In genomic region chr11:66743271-66743968, GRCh38 we compare ENCODE assay signal across 9 cellular contexts. TPM values are rescaled to one million over a fixed set of nuclear protein-coding genes. Genes with fewer than 3 reads are reported as not detected.
DNase-seq lines count a peak whose midpoint lies in the region; ATAC-seq and TF ChIP-seq lines count a peak whose summit lies in the region.
"Had no signal": no experiment of that assay in that cellular context is flagged by ENCODE, and none has a peak within 500 bp of the region (broad histone marks: within the 10 kb centered on the region; RNA-seq: fewer than 3 reads in every experiment).

No MANE protein-coding gene starts in this region.

- peak overlapping the region; percentile 76 for H3K27ac Mint-ChIP-seq in activated naive CD4-positive, alpha-beta T cell treated with anti-CD3 and anti-CD28 coated beads, Interleukin-2, amount 10 ng/mL, durations not matched to agents 7 days and 5 days
- peak overlapping the region in 1 of 2 donors; percentile 91 for H3K27ac Mint-ChIP-seq in activated naive CD4-positive, alpha-beta T cell treated with anti-CD3 and anti-CD28 coated beads, Interleukin-2, amount 50 U/mL, for 72 hours
- H3K27ac Mint-ChIP-seq in activated T-helper 17 cell treated with anti-CD3 and anti-CD28 coated beads, Interleukin-2, amount 50 U/mL, for 72 hours, result peak overlapping the region; percentile 66

- H3K27ac ChIP-seq in left lung (peak overlapping the region; percentile 18 to 44), thymus (ENCODE audit: low read depth) (peak overlapping the region; percentile 52)

- CTCF ChIA-PET in activated naive CD4-positive, alpha-beta T cell treated with anti-CD3 and anti-CD28 coated beads, Interleukin-2, amount 10 ng/mL, durations not matched to agents 7 days and 5 days (lab: Charles Lee), result no interaction called here

- H3K9me3 ChIP-seq in left lung, result peaks cover 0 to 7% of the 10 kb centered on the region in 2 donors
- no peaks in the 10 kb centered on the region for H3K9me3 ChIP-seq in thymus (ENCODE audit: control insufficient read depth)

- H3K27me3 ChIP-seq in left lung (no peaks in the 10 kb centered on the region), thymus (ENCODE audit: control insufficient read depth, insufficient read depth) (no peaks in the 10 kb centered on the region)

- H3K9me3 Mint-ChIP-seq in activated naive CD4-positive, alpha-beta T cell treated with anti-CD3 and anti-CD28 coated beads, Interleukin-2, amount 10 ng/mL, durations not matched to agents 7 days and 5 days, result peaks cover 6% of the 10 kb centered on the region
- peaks cover 0 to 7% of the 10 kb centered on the region in 2 donors for H3K9me3 Mint-ChIP-seq in activated naive CD4-positive, alpha-beta T cell treated with anti-CD3 and anti-CD28 coated beads, Interleukin-2, amount 50 U/mL, for 72 hours
- H3K9me3 Mint-ChIP-seq in activated T-helper 17 cell treated with anti-CD3 and anti-CD28 coated beads, Interleukin-2, amount 50 U/mL, for 72 hours, result no peaks in the 10 kb centered on the region

- no peak for ATAC-seq in activated naive CD4-positive, alpha-beta T cell treated with anti-CD3 and anti-CD28 coated beads, Interleukin-2, amount 50 U/mL, for 72 hours
- no peak for ATAC-seq in activated T-helper 17 cell treated with anti-CD3 and anti-CD28 coated beads, Interleukin-2, amount 50 U/mL, for 72 hours (replicated peaks)
- ATAC-seq in left lung, result peak; percentile 59
- ATAC-seq in HG02852 (IDR thresholded peaks at IDR 0.05; ENCODE audit: unreplicated experiment), result no peak

- H3K4me1 Mint-ChIP-seq in activated naive CD4-positive, alpha-beta T cell treated with anti-CD3 and anti-CD28 coated beads, Interleukin-2, amount 10 ng/mL, durations not matched to agents 7 days and 5 days, result peaks cover 21% of the 10 kb centered on the region
- H3K4me1 Mint-ChIP-seq in activated T-helper 17 cell treated with anti-CD3 and anti-CD28 coated beads, Interleukin-2, amount 50 U/mL, for 72 hours, result no peaks in the 10 kb centered on the region

- TF ChIP-seq CTCF in left lung (IDR thresholded peaks at IDR 0.05), result no peak

- H3K4me1 ChIP-seq in left lung (peaks cover 3 to 15% of the 10 kb centered on the region in 2 donors), thymus (ENCODE audit: control insufficient read depth, insufficient read depth, low read length) (peaks cover 3% of the 10 kb centered on the region)

- peaks cover 1% of the 10 kb centered on the region for H3K36me3 Mint-ChIP-seq in activated naive CD4-positive, alpha-beta T cell treated with anti-CD3 and anti-CD28 coated beads, Interleukin-2, amount 10 ng/mL, durations not matched to agents 7 days and 5 days
- H3K36me3 Mint-ChIP-seq in activated naive CD4-positive, alpha-beta T cell treated with anti-CD3 and anti-CD28 coated beads, Interleukin-2, amount 50 U/mL, for 72 hours, result peaks cover 8 to 14% of the 10 kb centered on the region in 2 donors
- H3K36me3 Mint-ChIP-seq in activated T-helper 17 cell treated with anti-CD3 and anti-CD28 coated beads, Interleukin-2, amount 50 U/mL, for 72 hours (ENCODE audit: low read depth), result no peaks in the 10 kb centered on the region

- H3K4me3 ChIP-seq in left lung (peak overlapping the region in 1 of 2 donors; percentile 86), thymus (ENCODE audit: low read length) (no peak overlapping the region)

- peak overlapping the region; percentile 95 for H3K4me3 Mint-ChIP-seq in activated naive CD4-positive, alpha-beta T cell treated with anti-CD3 and anti-CD28 coated beads, Interleukin-2, amount 10 ng/mL, durations not matched to agents 7 days and 5 days
- peak overlapping the region; percentile 91 for H3K4me3 Mint-ChIP-seq in activated T-helper 17 cell treated with anti-CD3 and anti-CD28 coated beads, Interleukin-2, amount 50 U/mL, for 72 hours

- intact Hi-C loops in left lung (cut with DNase I), result no loop called here

- H3K36me3 ChIP-seq in left lung, result no peaks in the 10 kb centered on the region
- no peaks in the 10 kb centered on the region for H3K36me3 ChIP-seq in thymus (ENCODE audit: control insufficient read depth, insufficient read depth)

- 96% methylated on average over 16 of the region's 16 CpGs for WGBS in thymus

- no peak for DNase-seq in activated naive CD4-positive, alpha-beta T cell treated with anti-CD3 and anti-CD28 coated beads, Interleukin-2, amount 10 ng/mL, durations not matched to agents 7 days and 5 days
- DNase-seq in activated naive CD4-positive, alpha-beta T cell treated with anti-CD3 and anti-CD28 coated beads, Interleukin-2, amount 50 U/mL, for 72 hours (ENCODE audit: low spot score in 2 of 2), result no peak
- peak; percentile 72 to 82 for DNase-seq in left lung
- DNase-seq in occipital lobe (lab: John Stamatoyannopoulos, UW), result no peak
- no peak for DNase-seq in hypothalamus (lab: John Stamatoyannopoulos, UW)
- DNase-seq: NCI-H748 treated with DMSO at 0.1 percent for 48 hours had no signal

- peaks cover 21% of the 10 kb centered on the region for H3K27me3 Mint-ChIP-seq in activated naive CD4-positive, alpha-beta T cell treated with anti-CD3 and anti-CD28 coated beads, Interleukin-2, amount 10 ng/mL, durations not matched to agents 7 days and 5 days
- H3K27me3 Mint-ChIP-seq in activated T-helper 17 cell treated with anti-CD3 and anti-CD28 coated beads, Interleukin-2, amount 50 U/mL, for 72 hours, result no peaks in the 10 kb centered on the region

RNA-seq across cellular contexts. Expression of gene SPTBN2, which starts 14.4 kb away (rescaled TPM):
- total RNA-seq in activated naive CD4-positive, alpha-beta T cell treated with anti-CD3 and anti-CD28 coated beads, Interleukin-2, amount 50 U/mL, for 72 hours, result 1 to 10 TPM; 1.4 to 1.8 TPM
- total RNA-seq in activated T-helper 17 cell treated with anti-CD3 and anti-CD28 coated beads, Interleukin-2, amount 50 U/mL, for 72 hours, result under 1 TPM; 0.37 to 0.45 TPM
- total RNA-seq in left lung (10 to 100 TPM in 1 of 2 donors, 1 to 10 TPM in 1; 8.7 to 26.4 TPM), occipital lobe (105 TPM)
- 8.5 TPM for polyA plus RNA-seq in thymus

Comparison
In these comparisons a context has a peak if more than half of its experiments do, and no peak if none do; other contexts are left out.
1. DNase-seq: peak in left lung (2 of 2); none in activated naive CD4-positive, alpha-beta T cell treated with anti-CD3 and anti-CD28 coated beads, Interleukin-2, amount 10 ng/mL, durations not matched to agents 7 days and 5 days (single experiment), activated naive CD4-positive, alpha-beta T cell treated with anti-CD3 and anti-CD28 coated beads, Interleukin-2, amount 50 U/mL, for 72 hours (0 of 2), occipital lobe (single experiment) and hypothalamus (0 of 51).